Comparison of ENCODE assay signal across 9 cellular contexts in the genomic region with DNA sequence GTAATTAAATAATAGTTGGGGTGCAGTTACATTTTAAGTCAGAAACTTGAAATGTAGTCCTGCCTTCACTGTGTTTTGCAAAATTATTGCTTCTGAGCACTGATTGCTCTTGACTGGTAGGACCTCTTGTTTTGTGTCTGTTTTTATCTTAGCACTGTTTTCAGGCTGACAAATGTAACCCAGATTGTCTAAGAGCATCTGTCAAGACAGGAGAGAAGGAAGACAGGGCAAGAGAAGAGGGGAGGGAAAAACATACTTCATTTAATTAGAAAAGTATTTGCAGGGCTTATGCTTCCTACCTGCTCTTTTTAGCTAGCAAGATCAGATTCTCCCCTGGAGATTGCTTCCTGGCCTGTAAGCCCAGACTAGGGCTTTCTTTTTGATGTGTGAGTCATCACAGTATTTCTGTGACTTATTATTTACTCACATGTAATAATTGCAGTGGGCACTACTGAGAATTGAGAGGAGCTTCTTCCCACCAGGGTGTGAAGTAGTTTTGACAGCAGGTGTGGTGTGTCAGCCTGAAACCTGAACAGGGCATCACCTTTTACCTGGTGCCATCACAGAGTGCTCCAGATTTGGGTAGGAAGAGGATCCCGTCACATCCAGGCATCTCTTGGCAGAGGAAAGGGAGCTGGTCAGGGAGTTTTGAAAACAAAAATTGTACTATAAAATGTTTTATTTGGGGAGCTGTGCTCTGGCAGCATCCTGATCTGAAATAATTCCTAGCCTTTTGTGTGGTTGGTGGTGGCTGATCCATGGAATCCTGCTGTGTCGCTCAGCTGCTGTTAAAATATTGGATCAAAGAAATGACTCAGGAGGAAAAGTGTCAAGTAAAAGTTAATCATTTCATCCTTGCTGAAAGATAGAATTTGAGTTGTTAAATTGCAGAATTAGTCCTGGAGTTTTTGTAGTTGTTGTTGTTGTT.
DNase-seq lines count a peak whose midpoint lies in the region; ATAC-seq, FAIRE-seq and TF ChIP-seq lines count a peak whose summit lies in the region.
"Had no signal": no experiment of that assay in that cellular context is flagged by ENCODE, and none has a peak within 500 bp of the region (broad histone marks: within the 10 kb centered on the region; RNA-seq: fewer than 3 reads in every experiment).

No MANE protein-coding gene starts in this region.

- CTCF ChIA-PET in T-cell (lab: Charles Lee), result interaction anchor here in 1 of 2 donors (0.5 kb wide), 1 partner anchor 13 kb away, joined by 3 read pairs; no protein-coding TSS in a partner anchor

- H3K27ac Mint-ChIP-seq in T-cell, result no peak overlapping the region
- H3K27ac Mint-ChIP-seq: memory B cell had no signal

- POLR2A ChIA-PET in T-cell (lab: Charles Lee), result no interaction called here

- no peaks in the 10 kb centered on the region for H3K9me3 Mint-ChIP-seq in T-cell
- H3K9me3 Mint-ChIP-seq: memory B cell had no signal

- no peaks in the 10 kb centered on the region for H3K36me3 Mint-ChIP-seq in T-cell
- H3K36me3 Mint-ChIP-seq: memory B cell had no signal

- no peak for FAIRE-seq in RCC 7860 (lab: Jason Lieb, UNC)

- ATAC-seq in GM21423 (IDR thresholded peaks at IDR 0.05; ENCODE audit: unreplicated experiment), result peak; percentile 85
- peak; percentile 52 for ATAC-seq in HG03521 (IDR thresholded peaks at IDR 0.05; ENCODE audit: unreplicated experiment)
- ATAC-seq in SK-N-SH treated with all-trans-retinoic acid at 6 μM for 48 hours, result peak; percentile 96
- no peak for ATAC-seq in T-cell (replicated peaks in 1 of 4)

- H3K27me3 Mint-ChIP-seq in T-cell, result peaks cover 3 to 12% of the 10 kb centered on the region in 2 donors

- H3K4me3 Mint-ChIP-seq in T-cell, result no peak overlapping the region
- H3K4me3 Mint-ChIP-seq: memory B cell had no signal

- H3K4me1 Mint-ChIP-seq in T-cell, result no peaks in the 10 kb centered on the region

- DNase-seq in ELR (ENCODE audit: low read depth), result peak; percentile 36
- no peak for DNase-seq in Ammon's horn (ENCODE audit: low spot score)
- no peak for DNase-seq in RCC 7860 (ENCODE audit: low spot score)
- no peak for DNase-seq in AG08396 (ENCODE audit: low spot score)
- no peak for DNase-seq in T-cell

TF ChIP-seq in SK-N-SH treated with all-trans-retinoic acid at 6 μM for 48 hours, 23 proteins besides CTCF, POLR2A, EP300 and RAD21:
- TF ChIP-seq, protein P1, sequence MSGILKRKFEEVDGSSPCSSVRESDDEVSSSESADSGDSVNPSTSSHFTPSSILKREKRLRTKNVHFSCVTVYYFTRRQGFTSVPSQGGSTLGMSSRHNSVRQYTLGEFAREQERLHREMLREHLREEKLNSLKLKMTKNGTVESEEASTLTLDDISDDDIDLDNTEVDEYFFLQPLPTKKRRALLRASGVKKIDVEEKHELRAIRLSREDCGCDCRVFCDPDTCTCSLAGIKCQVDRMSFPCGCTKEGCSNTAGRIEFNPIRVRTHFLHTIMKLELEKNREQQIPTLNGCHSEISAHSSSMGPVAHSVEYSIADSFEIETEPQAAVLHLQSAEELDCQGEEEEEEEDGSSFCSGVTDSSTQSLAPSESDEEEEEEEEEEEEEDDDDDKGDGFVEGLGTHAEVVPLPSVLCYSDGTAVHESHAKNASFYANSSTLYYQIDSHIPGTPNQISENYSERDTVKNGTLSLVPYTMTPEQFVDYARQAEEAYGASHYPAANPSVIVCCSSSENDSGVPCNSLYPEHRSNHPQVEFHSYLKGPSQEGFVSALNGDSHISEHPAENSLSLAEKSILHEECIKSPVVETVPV (CRISPR knock-in tag; IDR thresholded peaks at IDR 0.05), result no peak
- TF ChIP-seq PPARA (CRISPR knock-in tag; IDR thresholded peaks at IDR 0.05; ENCODE audit: borderline replicate concordance), result no peak
- TF ChIP-seq ZC3H10 (CRISPR knock-in tag; IDR thresholded peaks at IDR 0.05), result peak; percentile 42; the same call in 1 of the 2 replicates
- TF ChIP-seq ZNF8 (CRISPR knock-in tag; IDR thresholded peaks at IDR 0.05), result no peak
- no peak for TF ChIP-seq OSR1 (CRISPR knock-in tag; IDR thresholded peaks at IDR 0.05)
- TF ChIP-seq ESRRG (CRISPR knock-in tag; IDR thresholded peaks at IDR 0.05), result no peak
- TF ChIP-seq, protein P2, sequence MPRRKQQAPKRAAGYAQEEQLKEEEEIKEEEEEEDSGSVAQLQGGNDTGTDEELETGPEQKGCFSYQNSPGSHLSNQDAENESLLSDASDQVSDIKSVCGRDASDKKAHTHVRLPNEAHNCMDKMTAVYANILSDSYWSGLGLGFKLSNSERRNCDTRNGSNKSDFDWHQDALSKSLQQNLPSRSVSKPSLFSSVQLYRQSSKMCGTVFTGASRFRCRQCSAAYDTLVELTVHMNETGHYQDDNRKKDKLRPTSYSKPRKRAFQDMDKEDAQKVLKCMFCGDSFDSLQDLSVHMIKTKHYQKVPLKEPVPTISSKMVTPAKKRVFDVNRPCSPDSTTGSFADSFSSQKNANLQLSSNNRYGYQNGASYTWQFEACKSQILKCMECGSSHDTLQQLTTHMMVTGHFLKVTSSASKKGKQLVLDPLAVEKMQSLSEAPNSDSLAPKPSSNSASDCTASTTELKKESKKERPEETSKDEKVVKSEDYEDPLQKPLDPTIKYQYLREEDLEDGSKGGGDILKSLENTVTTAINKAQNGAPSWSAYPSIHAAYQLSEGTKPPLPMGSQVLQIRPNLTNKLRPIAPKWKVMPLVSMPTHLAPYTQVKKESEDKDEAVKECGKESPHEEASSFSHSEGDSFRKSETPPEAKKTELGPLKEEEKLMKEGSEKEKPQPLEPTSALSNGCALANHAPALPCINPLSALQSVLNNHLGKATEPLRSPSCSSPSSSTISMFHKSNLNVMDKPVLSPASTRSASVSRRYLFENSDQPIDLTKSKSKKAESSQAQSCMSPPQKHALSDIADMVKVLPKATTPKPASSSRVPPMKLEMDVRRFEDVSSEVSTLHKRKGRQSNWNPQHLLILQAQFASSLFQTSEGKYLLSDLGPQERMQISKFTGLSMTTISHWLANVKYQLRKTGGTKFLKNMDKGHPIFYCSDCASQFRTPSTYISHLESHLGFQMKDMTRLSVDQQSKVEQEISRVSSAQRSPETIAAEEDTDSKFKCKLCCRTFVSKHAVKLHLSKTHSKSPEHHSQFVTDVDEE (CRISPR knock-in tag; IDR thresholded peaks at IDR 0.05), result 0 out of 2 replicates have a peak, but pooled peaks have one; percentile 33
- TF ChIP-seq ARNTL (CRISPR knock-in tag; IDR thresholded peaks at IDR 0.05; ENCODE audit: borderline replicate concordance, low read depth), result no peak
- peak; percentile 87 for TF ChIP-seq TOX (CRISPR knock-in tag; IDR thresholded peaks at IDR 0.05; ENCODE audit: borderline replicate concordance)
- no peak for TF ChIP-seq ZNF565 (CRISPR knock-in tag; conservative IDR thresholded peaks at IDR 0.05; ENCODE audit: low read depth)
- TF ChIP-seq, protein P3, sequence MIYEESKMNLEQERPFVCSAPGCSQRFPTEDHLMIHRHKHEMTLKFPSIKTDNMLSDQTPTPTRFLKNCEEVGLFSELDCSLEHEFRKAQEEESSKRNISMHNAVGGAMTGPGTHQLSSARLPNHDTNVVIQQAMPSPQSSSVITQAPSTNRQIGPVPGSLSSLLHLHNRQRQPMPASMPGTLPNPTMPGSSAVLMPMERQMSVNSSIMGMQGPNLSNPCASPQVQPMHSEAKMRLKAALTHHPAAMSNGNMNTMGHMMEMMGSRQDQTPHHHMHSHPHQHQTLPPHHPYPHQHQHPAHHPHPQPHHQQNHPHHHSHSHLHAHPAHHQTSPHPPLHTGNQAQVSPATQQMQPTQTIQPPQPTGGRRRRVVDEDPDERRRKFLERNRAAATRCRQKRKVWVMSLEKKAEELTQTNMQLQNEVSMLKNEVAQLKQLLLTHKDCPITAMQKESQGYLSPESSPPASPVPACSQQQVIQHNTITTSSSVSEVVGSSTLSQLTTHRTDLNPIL (CRISPR knock-in tag; IDR thresholded peaks at IDR 0.05; ENCODE audit: low read depth), result no peak
- peak; percentile 52 for TF ChIP-seq ISL1 (CRISPR knock-in tag; IDR thresholded peaks at IDR 0.05)
- no peak for TF ChIP-seq ZFP3 (CRISPR knock-in tag; IDR thresholded peaks at IDR 0.05)
- TF ChIP-seq, protein P4, sequence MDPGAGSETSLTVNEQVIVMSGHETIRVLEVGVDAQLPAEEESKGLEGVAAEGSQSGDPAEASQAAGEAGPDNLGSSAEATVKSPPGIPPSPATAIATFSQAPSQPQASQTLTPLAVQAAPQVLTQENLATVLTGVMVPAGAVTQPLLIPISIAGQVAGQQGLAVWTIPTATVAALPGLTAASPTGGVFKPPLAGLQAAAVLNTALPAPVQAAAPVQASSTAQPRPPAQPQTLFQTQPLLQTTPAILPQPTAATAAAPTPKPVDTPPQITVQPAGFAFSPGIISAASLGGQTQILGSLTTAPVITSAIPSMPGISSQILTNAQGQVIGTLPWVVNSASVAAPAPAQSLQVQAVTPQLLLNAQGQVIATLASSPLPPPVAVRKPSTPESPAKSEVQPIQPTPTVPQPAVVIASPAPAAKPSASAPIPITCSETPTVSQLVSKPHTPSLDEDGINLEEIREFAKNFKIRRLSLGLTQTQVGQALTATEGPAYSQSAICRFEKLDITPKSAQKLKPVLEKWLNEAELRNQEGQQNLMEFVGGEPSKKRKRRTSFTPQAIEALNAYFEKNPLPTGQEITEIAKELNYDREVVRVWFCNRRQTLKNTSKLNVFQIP (CRISPR knock-in tag; IDR thresholded peaks at IDR 0.05; ENCODE audit: borderline replicate concordance, low read depth), result no peak

Comparison
In these comparisons a context has a peak if more than half of its experiments do, and no peak if none do; other contexts are left out.
1. ATAC-seq: peak in GM21423 (single experiment), HG03521 (single experiment) and SK-N-SH treated with all-trans-retinoic acid at 6 μM for 48 hours (single experiment); none in T-cell (0 of 4).